Comparison of ENCODE assay signal across 34 cellular contexts in the genomic region with DNA sequence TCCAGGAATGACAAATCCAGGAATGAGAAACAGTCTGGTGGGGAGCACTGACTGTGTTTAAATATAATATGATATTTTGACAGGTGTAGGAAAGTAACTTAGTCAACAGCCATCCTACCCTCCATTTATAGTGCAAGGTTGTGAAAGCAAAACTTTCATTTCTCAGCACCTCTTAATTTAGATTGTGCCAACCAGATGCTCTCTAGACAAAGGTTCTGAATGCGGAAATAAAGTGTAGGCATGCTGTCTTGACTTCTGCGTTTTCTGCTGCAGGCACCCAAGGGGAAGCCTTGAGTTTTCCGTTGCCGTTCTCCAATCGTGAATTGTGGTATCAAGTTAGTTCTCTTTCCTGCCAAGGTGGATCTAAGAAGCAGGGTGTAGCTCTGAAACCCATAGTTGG.
"Had no signal": no experiment of that assay in that cellular context is flagged by ENCODE, and none has a peak within 500 bp of the region (broad histone marks: within the 10 kb centered on the region; RNA-seq: fewer than 3 reads in every experiment).

No MANE protein-coding gene starts in this region.

- ATAC-seq: activated CD8-positive, alpha-beta memory T cell treated with anti-CD3 and anti-CD28 coated beads, Interleukin-2, amount 10 ng/mL, durations not matched to agents 7 days and 5 days; activated T-helper 17 cell treated with anti-CD3 and anti-CD28 coated beads, Interleukin-2, amount 50 U/mL, for 72 hours; Right ventricle myocardium inferior; SK-N-SH treated with all-trans-retinoic acid at 6 μM for 48 hours; T-cell; T-helper 17 cell had no signal

- H3K4me1 Mint-ChIP-seq: activated CD4-positive, alpha-beta memory T cell treated with anti-CD3 and anti-CD28 coated beads, Interleukin-2, amount 10 ng/mL, durations not matched to agents 7 days and 5 days; activated CD8-positive, alpha-beta memory T cell treated with anti-CD3 and anti-CD28 coated beads, Interleukin-2, amount 10 ng/mL, durations not matched to agents 7 days and 5 days; activated naive CD8-positive, alpha-beta T cell treated with anti-CD3 and anti-CD28 coated beads for 36 hours; activated T-helper 17 cell treated with anti-CD3 and anti-CD28 coated beads, Interleukin-2, amount 50 U/mL, for 72 hours; T-cell; T-helper 17 cell had no signal

- H3K4me3 ChIP-seq: PC-9 had no signal

- H3K27ac ChIP-seq: brain microvascular endothelial cell, PC-9, RWPE1, WERI-Rb-1 had no signal

- H3K4me2 ChIP-seq: PC-9 had no signal

- H3K27me3 Mint-ChIP-seq: activated CD4-positive, alpha-beta memory T cell treated with anti-CD3 and anti-CD28 coated beads, Interleukin-2, amount 10 ng/mL, durations not matched to agents 7 days and 5 days; activated CD8-positive, alpha-beta memory T cell treated with anti-CD3 and anti-CD28 coated beads, Interleukin-2, amount 10 ng/mL, durations not matched to agents 7 days and 5 days; activated naive CD8-positive, alpha-beta T cell treated with anti-CD3 and anti-CD28 coated beads for 36 hours; activated T-helper 17 cell treated with anti-CD3 and anti-CD28 coated beads, Interleukin-2, amount 50 U/mL, for 72 hours; T-cell; T-helper 17 cell had no signal

- H3K27ac Mint-ChIP-seq: activated CD4-positive, alpha-beta memory T cell treated with anti-CD3 and anti-CD28 coated beads, Interleukin-2, amount 10 ng/mL, durations not matched to agents 7 days and 5 days; activated CD8-positive, alpha-beta memory T cell treated with anti-CD3 and anti-CD28 coated beads, Interleukin-2, amount 10 ng/mL, durations not matched to agents 7 days and 5 days; activated naive CD8-positive, alpha-beta T cell treated with anti-CD3 and anti-CD28 coated beads for 36 hours; activated T-helper 17 cell treated with anti-CD3 and anti-CD28 coated beads, Interleukin-2, amount 50 U/mL, for 72 hours; T-cell; T-helper 17 cell had no signal

- DNase-seq: activated CD4-positive, alpha-beta memory T cell treated with anti-CD3 and anti-CD28 coated beads, Interleukin-2, amount 10 ng/mL, durations not matched to agents 7 days and 5 days; activated CD4-positive, alpha-beta T cell treated with anti-CD3 and anti-CD28 coated beads for 1 hour; activated CD4-positive, alpha-beta T cell treated with anti-CD3 and anti-CD28 coated beads for 48 hours; activated CD4-positive, CD25-positive, alpha-beta regulatory T cell; activated CD8-positive, alpha-beta memory T cell treated with anti-CD3 and anti-CD28 coated beads for 24 hours; activated CD8-positive, alpha-beta memory T cell treated with anti-CD3 and anti-CD28 coated beads, Interleukin-2, amount 10 ng/mL, durations not matched to agents 7 days and 5 days; activated CD8-positive, alpha-beta memory T cell treated with anti-CD3 and anti-CD28 coated beads, Interleukin-2, amount 50 U/mL, for 48 hours; activated effector memory CD4-positive, alpha-beta T cell treated with anti-CD3 and anti-CD28 coated beads, Interleukin-2, amount 50 U/mL, for 16 hours; activated naive CD4-positive, alpha-beta T cell; activated naive CD4-positive, alpha-beta T cell treated with anti-CD3 and anti-CD28 coated beads, Interleukin-2, amount 50 U/mL, for 16 hours; activated naive CD8-positive, alpha-beta T cell treated with anti-CD3 and anti-CD28 coated beads for 36 hours; activated T-cell treated with anti-CD3 and anti-CD28 coated beads, Interleukin-2, amount 50 U/mL, for 48 hours; amniotic stem cell; aorta; brain microvascular endothelial cell; central memory CD4-positive, alpha-beta T cell; NCI-H1092; NCI-H1436 treated with DMSO at 0.1 percent for 48 hours; NCI-H1694 treated with DMSO at 0.1 percent for 48 hours; NCI-H2029; NCI-H345; NCI-H524 treated with DMSO at 0.1 percent for 48 hours; NK-92 treated with Interleukin-12 subunit alpha and Interleukin-12 subunit beta, amount 100 ng/mL, for 24 hours; PC-9; SIG-M5; T-cell; T-helper 17 cell; WERI-Rb-1 had no signal

- H3K4me3 Mint-ChIP-seq: activated CD4-positive, alpha-beta memory T cell treated with anti-CD3 and anti-CD28 coated beads, Interleukin-2, amount 10 ng/mL, durations not matched to agents 7 days and 5 days; activated CD8-positive, alpha-beta memory T cell treated with anti-CD3 and anti-CD28 coated beads, Interleukin-2, amount 10 ng/mL, durations not matched to agents 7 days and 5 days; activated naive CD8-positive, alpha-beta T cell treated with anti-CD3 and anti-CD28 coated beads for 36 hours; activated T-helper 17 cell treated with anti-CD3 and anti-CD28 coated beads, Interleukin-2, amount 50 U/mL, for 72 hours; T-cell; T-helper 17 cell had no signal

- H3K36me3 Mint-ChIP-seq: activated CD8-positive, alpha-beta memory T cell treated with anti-CD3 and anti-CD28 coated beads, Interleukin-2, amount 10 ng/mL, durations not matched to agents 7 days and 5 days; activated naive CD8-positive, alpha-beta T cell treated with anti-CD3 and anti-CD28 coated beads for 36 hours; T-cell had no signal

- H3K27me3 ChIP-seq: brain microvascular endothelial cell had no signal

- H2AFZ ChIP-seq: PC-9 had no signal

- H3K36me3 ChIP-seq: brain microvascular endothelial cell, WERI-Rb-1 had no signal

- FAIRE-seq: colon, RCC 7860 had no signal

- H3K9me3 Mint-ChIP-seq: activated CD4-positive, alpha-beta memory T cell treated with anti-CD3 and anti-CD28 coated beads, Interleukin-2, amount 10 ng/mL, durations not matched to agents 7 days and 5 days; activated naive CD8-positive, alpha-beta T cell treated with anti-CD3 and anti-CD28 coated beads for 36 hours; activated T-helper 17 cell treated with anti-CD3 and anti-CD28 coated beads, Interleukin-2, amount 50 U/mL, for 72 hours; T-cell had no signal
